In genomic region chr6:159067334-159067733, GRCh38 we compare ENCODE assay signal across 22 cellular contexts. TPM values are rescaled to one million over a fixed set of nuclear protein-coding genes. Genes with fewer than 3 reads are reported as not detected.
DNase-seq lines count a peak whose midpoint lies in the region; ATAC-seq, FAIRE-seq and TF ChIP-seq lines count a peak whose summit lies in the region.
"Had no signal": no experiment of that assay in that cellular context is flagged by ENCODE, and none has a peak within 500 bp of the region (broad histone marks: within the 10 kb centered on the region; RNA-seq: fewer than 3 reads in every experiment).

No MANE protein-coding gene starts in this region.

- H2AFZ ChIP-seq in keratinocyte (ENCODE audit: control insufficient read depth, low read length) = no peak overlapping the region
- H2AFZ ChIP-seq: parathyroid adenoma had no signal

- intact Hi-C loops in activated CD8-positive, alpha-beta T cell treated with anti-CD3 and anti-CD28 coated beads for 36 hours (cut with micrococcal nuclease) = no loop called here

- H3K4me2 ChIP-seq in keratinocyte (ENCODE audit: control insufficient read depth, extremely low read depth, insufficient read depth, low read depth, low read length) = no peak overlapping the region

- no peaks in the 10 kb centered on the region for H3K36me3 ChIP-seq in keratinocyte (ENCODE audit: control insufficient read depth in 2 of 2, extremely low read depth in 1 of 2, insufficient read depth in 2 of 2, low read length in 2 of 2)
- H3K36me3 ChIP-seq: brain microvascular endothelial cell had no signal

- H3K27me3 Mint-ChIP-seq in activated CD8-positive, alpha-beta memory T cell treated with anti-CD3 and anti-CD28 coated beads, Interleukin-2, amount 10 ng/mL, durations not matched to agents 7 days and 5 days = peaks cover 5% of the 10 kb centered on the region
- no peaks in the 10 kb centered on the region for H3K27me3 Mint-ChIP-seq in activated CD8-positive, alpha-beta T cell treated with anti-CD3 and anti-CD28 coated beads for 36 hours
- H3K27me3 Mint-ChIP-seq: stimulated activated naive B cell treated with anti-CD40 and anti-IgM and Interleukin-4, amounts not matched to agents 10 μg/mL and 1 μg/mL and 100 μg/mL, for 72 hours had no signal

- H3K4me1 ChIP-seq in keratinocyte (ENCODE audit: control insufficient read depth, extremely low read depth, insufficient read depth, low read length) = no peaks in the 10 kb centered on the region
- H3K4me1 ChIP-seq: parathyroid adenoma had no signal

- no peak for ATAC-seq in activated CD8-positive, alpha-beta memory T cell treated with anti-CD3 and anti-CD28 coated beads, Interleukin-2, amount 10 ng/mL, durations not matched to agents 7 days and 5 days
- ATAC-seq in GM19463 (IDR thresholded peaks at IDR 0.05; ENCODE audit: unreplicated experiment) = peak; percentile 53
- ATAC-seq in activated CD8-positive, alpha-beta T cell treated with anti-CD3 and anti-CD28 coated beads for 36 hours = no peak
- ATAC-seq: left lobe of liver; stimulated activated naive B cell treated with anti-CD40 and anti-IgM and Interleukin-4, amounts not matched to agents 10 μg/mL and 1 μg/mL and 100 μg/mL, for 72 hours had no signal

- peaks cover 60% of the 10 kb centered on the region for H3K4me1 Mint-ChIP-seq in activated CD8-positive, alpha-beta memory T cell treated with anti-CD3 and anti-CD28 coated beads, Interleukin-2, amount 10 ng/mL, durations not matched to agents 7 days and 5 days
- H3K4me1 Mint-ChIP-seq in activated CD8-positive, alpha-beta T cell treated with anti-CD3 and anti-CD28 coated beads for 36 hours (ENCODE audit: low read depth) = peaks cover 73% of the 10 kb centered on the region

- no peak overlapping the region for H3K27ac Mint-ChIP-seq in activated CD8-positive, alpha-beta memory T cell treated with anti-CD3 and anti-CD28 coated beads, Interleukin-2, amount 10 ng/mL, durations not matched to agents 7 days and 5 days
- peak overlapping the region; percentile 55 for H3K27ac Mint-ChIP-seq in activated CD8-positive, alpha-beta T cell treated with anti-CD3 and anti-CD28 coated beads for 36 hours
- H3K27ac Mint-ChIP-seq: HFFc6 had no signal

- no peaks in the 10 kb centered on the region for H3K9me1 ChIP-seq in keratinocyte (ENCODE audit: control insufficient read depth, extremely low read depth, insufficient read depth, low read length)

- no peak for FAIRE-seq in keratinocyte (lab: Jason Lieb, UNC)

- H3K4me3 Mint-ChIP-seq in activated CD8-positive, alpha-beta memory T cell treated with anti-CD3 and anti-CD28 coated beads, Interleukin-2, amount 10 ng/mL, durations not matched to agents 7 days and 5 days = no peak overlapping the region
- H3K4me3 Mint-ChIP-seq in activated CD8-positive, alpha-beta T cell treated with anti-CD3 and anti-CD28 coated beads for 36 hours = no peak overlapping the region
- H3K4me3 Mint-ChIP-seq: HFFc6; stimulated activated naive B cell treated with anti-CD40 and anti-IgM and Interleukin-4, amounts not matched to agents 10 μg/mL and 1 μg/mL and 100 μg/mL, for 72 hours had no signal

- peaks cover 2% of the 10 kb centered on the region for H3K36me3 Mint-ChIP-seq in activated CD8-positive, alpha-beta memory T cell treated with anti-CD3 and anti-CD28 coated beads, Interleukin-2, amount 10 ng/mL, durations not matched to agents 7 days and 5 days
- peaks cover 8% of the 10 kb centered on the region for H3K36me3 Mint-ChIP-seq in activated CD8-positive, alpha-beta T cell treated with anti-CD3 and anti-CD28 coated beads for 36 hours (ENCODE audit: low read depth)
- H3K36me3 Mint-ChIP-seq: stimulated activated naive B cell treated with anti-CD40 and anti-IgM and Interleukin-4, amounts not matched to agents 10 μg/mL and 1 μg/mL and 100 μg/mL, for 72 hours had no signal

- no peak overlapping the region for H3K27ac ChIP-seq in keratinocyte (ENCODE audit: control insufficient read depth, insufficient read depth, low read length)
- H3K27ac ChIP-seq: brain microvascular endothelial cell, parathyroid adenoma, skin epidermis had no signal

- POLR2A ChIA-PET in activated CD8-positive, alpha-beta T cell treated with anti-CD3 and anti-CD28 coated beads for 36 hours (lab: Charles Lee) = interaction anchor here (1.2 to 19.9 kb wide), 6 partner anchors 10 to 49 kb away, joined by 3 to 327 read pairs (median 8); partner anchors contain the start of gene TAGAP

- no peak overlapping the region for H3K4me3 ChIP-seq in keratinocyte (ENCODE audit: control insufficient read depth in 2 of 3, extremely low read depth in 1 of 3, insufficient read depth in 2 of 3, low read depth in 1 of 3, low read length in 3 of 3)
- H3K4me3 ChIP-seq: skin epidermis had no signal

- H3K27me3 ChIP-seq in keratinocyte (ENCODE audit: control insufficient read depth, extremely low read depth, insufficient read depth, low read length) = peaks cover 20% of the 10 kb centered on the region

- no peaks in the 10 kb centered on the region for H3K9me3 ChIP-seq in keratinocyte (ENCODE audit: control insufficient read depth, low read depth, low read length)

- no peak for TF ChIP-seq CTCF in activated CD8-positive, alpha-beta T cell treated with anti-CD3 and anti-CD28 coated beads for 36 hours (IDR thresholded peaks at IDR 0.05)
- no peak for TF ChIP-seq CTCF in keratinocyte (optimal IDR thresholded peaks at IDR 0.05 in 1 of 3, IDR thresholded peaks at IDR 0.05 in 1 of 3, conservative IDR thresholded peaks at IDR 0.05 in 1 of 3; ENCODE audit: extremely low read depth in 1 of 3, insufficient read depth in 2 of 3, low read length in 3 of 3)

- CTCF ChIA-PET in activated CD8-positive, alpha-beta memory T cell treated with anti-CD3 and anti-CD28 coated beads, Interleukin-2, amount 10 ng/mL, durations not matched to agents 7 days and 5 days (lab: Charles Lee) = interaction anchor here (1.1 to 7.3 kb wide), 3 partner anchors 15 to 38 kb away, joined by 3 to 81 read pairs (median 3); no protein-coding TSS in a partner anchor
- CTCF ChIA-PET in activated CD8-positive, alpha-beta T cell treated with anti-CD3 and anti-CD28 coated beads for 36 hours (lab: Charles Lee) = interaction anchor here (1.3 to 1.9 kb wide), 2 partner anchors 25 to 27 kb away, joined by 3 to 4 read pairs; no protein-coding TSS in a partner anchor

- H3K9me3 Mint-ChIP-seq in activated CD8-positive, alpha-beta memory T cell treated with anti-CD3 and anti-CD28 coated beads, Interleukin-2, amount 10 ng/mL, durations not matched to agents 7 days and 5 days (ENCODE audit: low read depth) = no peaks in the 10 kb centered on the region
- H3K9me3 Mint-ChIP-seq in activated CD8-positive, alpha-beta T cell treated with anti-CD3 and anti-CD28 coated beads for 36 hours = no peaks in the 10 kb centered on the region
- H3K9me3 Mint-ChIP-seq: HFFc6; stimulated activated naive B cell treated with anti-CD40 and anti-IgM and Interleukin-4, amounts not matched to agents 10 μg/mL and 1 μg/mL and 100 μg/mL, for 72 hours had no signal

- H3K9ac ChIP-seq in keratinocyte (ENCODE audit: control insufficient read depth, extremely low read depth, insufficient read depth, low read length) = no peak overlapping the region
- H3K9ac ChIP-seq: parathyroid adenoma had no signal

- dilution Hi-C loops in keratinocyte (cut with MboI; ENCODE audit: extremely low pct_ligation_motif_present, low sequenced_read_pairs) = no loop called here

- DNase-seq in activated CD8-positive, alpha-beta memory T cell treated with anti-CD3 and anti-CD28 coated beads, Interleukin-2, amount 10 ng/mL, durations not matched to agents 7 days and 5 days = peak; percentile 50
- no peak for DNase-seq in activated CD8-positive, alpha-beta memory T cell treated with anti-CD3 and anti-CD28 coated beads, Interleukin-2, amount 50 U/mL, for 48 hours
- peak; percentile 39 for DNase-seq in activated CD8-positive, alpha-beta T cell treated with anti-CD3 and anti-CD28 coated beads for 36 hours
- DNase-seq in keratinocyte (ENCODE audit: low read depth, low spot score) (peak; percentile 4), NCI-H1694 (lab: John Stamatoyannopoulos, UW) (no peak), SW480 (ENCODE audit: low spot score) (no peak), HuH-7.5 (ENCODE audit: low spot score) (no peak)
- DNase-seq: activated CD4-positive, alpha-beta T cell treated with anti-CD3 and anti-CD28 coated beads, Interleukin-2, amount 50 U/mL, for 4 hours; activated gamma-delta T cell; brain microvascular endothelial cell; effector CD8-positive, alpha-beta T cell; EL; HFFc6; NCI-H1436; NCI-H446; stimulated activated naive B cell treated with anti-CD40 and anti-IgM and Interleukin-4, amounts not matched to agents 10 μg/mL and 1 μg/mL and 100 μg/mL, for 72 hours had no signal

- H3K79me2 ChIP-seq in keratinocyte (ENCODE audit: control insufficient read depth, insufficient read depth, low read length) = no peaks in the 10 kb centered on the region
- H3K79me2 ChIP-seq: parathyroid adenoma had no signal

- H4K20me1 ChIP-seq in keratinocyte (ENCODE audit: control insufficient read depth, extremely low read depth, insufficient read depth, low read length) = no peaks in the 10 kb centered on the region

RNA-seq across cellular contexts. Expression of gene TAGAP, which starts 22.5 kb away (rescaled TPM):
- total RNA-seq in activated CD8-positive, alpha-beta memory T cell treated with anti-CD3 and anti-CD28 coated beads, Interleukin-2, amount 10 ng/mL, durations not matched to agents 7 days and 5 days = 10 to 100 TPM; 44.8 to 53.0 TPM
- 100 to 1,000 TPM; 112 to 113 TPM for total RNA-seq in activated CD8-positive, alpha-beta T cell treated with anti-CD3 and anti-CD28 coated beads for 36 hours
- polyA plus RNA-seq in keratinocyte = 0.08 to 0.21 TPM (median 0.18 TPM) in 3 replicates
- 0.11 TPM for polyA plus RNA-seq in keratinocyte (2011; ENCODE audit: low read depth)
- polyA plus RNA-seq in keratinocyte (2011; cell fraction: cytosol; rRNA removed) = 0.08 and 0.16 TPM in 2 replicates
- polyA plus RNA-seq in keratinocyte (2011; cell fraction: nucleus; rRNA removed) = 0.19 and 0.20 TPM in 2 replicates
- polyA plus RNA-seq in keratinocyte (2012; ENCODE audit: low replicate concordance) = 0.07 and 0.09 TPM in 2 replicates
- polyA minus RNA-seq in keratinocyte = 0.40 to 0.42 TPM in 2 of 3 replicates, not detected in the other
- polyA minus RNA-seq in keratinocyte (2011; cell fraction: cytosol; rRNA and poly(A)+ RNA removed) = not detected
- polyA minus RNA-seq in keratinocyte (2011; cell fraction: nucleus; rRNA and poly(A)+ RNA removed) = 0.21 and 0.62 TPM in 2 replicates
- total RNA-seq: A673, HFFc6, LHCN-M2 had no signal

Comparison
In these comparisons a context has a peak if more than half of its experiments do, and no peak if none do; other contexts are left out.
1. DNase-seq: peak in activated CD8-positive, alpha-beta memory T cell treated with anti-CD3 and anti-CD28 coated beads, Interleukin-2, amount 10 ng/mL, durations not matched to agents 7 days and 5 days (single experiment), activated CD8-positive, alpha-beta T cell treated with anti-CD3 and anti-CD28 coated beads for 36 hours (single experiment) and keratinocyte (single experiment); none in activated CD8-positive, alpha-beta memory T cell treated with anti-CD3 and anti-CD28 coated beads, Interleukin-2, amount 50 U/mL, for 48 hours (single experiment), NCI-H1694 (single experiment), SW480 (single experiment) and HuH-7.5 (single experiment).